Comparison of ENCODE assay signal across 20 cellular contexts in genomic region chr5:83476470-83476817, GRCh38. TPM values are rescaled to one million over a fixed set of nuclear protein-coding genes. Genes with fewer than 3 reads are reported as not detected.
DNase-seq lines count a peak whose midpoint lies in the region; ATAC-seq, FAIRE-seq and TF ChIP-seq lines count a peak whose summit lies in the region.
"Had no signal": no experiment of that assay in that cellular context is flagged by ENCODE, and none has a peak within 500 bp of the region (broad histone marks: within the 10 kb centered on the region; RNA-seq: fewer than 3 reads in every experiment).

No MANE protein-coding gene starts in this region.

- H3K79me2 ChIP-seq in astrocyte (ENCODE audit: insufficient read depth, low read length) (peaks cover 97% of the 10 kb centered on the region), hepatocyte (peaks cover 74% of the 10 kb centered on the region), osteoblast (ENCODE audit: insufficient read depth, low read length) (peaks cover 60% of the 10 kb centered on the region)

- no peak overlapping the region for H2AFZ ChIP-seq in astrocyte (ENCODE audit: low read depth, low read length)
- no peak overlapping the region for H2AFZ ChIP-seq in hepatocyte
- no peak overlapping the region for H2AFZ ChIP-seq in osteoblast (ENCODE audit: low read length)

- H4K20me1 ChIP-seq in astrocyte (ENCODE audit: insufficient read depth, low read length): peaks cover 40% of the 10 kb centered on the region
- peaks cover under 1% of the 10 kb centered on the region for H4K20me1 ChIP-seq in hepatocyte (ENCODE audit: insufficient read depth, poor library complexity, severe bottlenecking)
- H4K20me1 ChIP-seq in osteoblast (ENCODE audit: insufficient read depth, low read length): peaks cover 3% of the 10 kb centered on the region

- intact Hi-C loops in lower leg skin (cut with DNase I; ENCODE audit: low total_unique reads): no loop called here

- no peaks in the 10 kb centered on the region for H3K27me3 Mint-ChIP-seq in astrocyte (ENCODE audit: low read depth, unreplicated experiment)

- DNase-seq in astrocyte (ENCODE audit: low read depth) (no peak), hepatocyte (ENCODE audit: low spot score) (no peak), osteoblast (ENCODE audit: insufficient read length, low spot score, missing footprints) (no peak), lower leg skin (ENCODE audit: low spot score in 2 of 2) (no peak)
- DNase-seq in stimulated activated CD4-positive, alpha-beta T cell treated with anti-CD3 and anti-CD28 coated beads, Interleukin-2, amount 100 ng/mL, for 48 hours: no peak
- DNase-seq: amniotic stem cell; left lung; naive thymus-derived CD4-positive, alpha-beta T cell; NCI-H1436; NCI-H2227 treated with DMSO at 0.1 percent for 48 hours; NK-92 treated with Interleukin-12 subunit alpha and Interleukin-12 subunit beta, amount 100 ng/mL, for 24 hours; stimulated activated CD4-positive, alpha-beta T cell treated with anti-CD3 and anti-CD28 coated beads, Interleukin-2, amount 100 ng/mL, for 24 hours; substantia nigra had no signal

- H3K27me3 ChIP-seq in astrocyte (ENCODE audit: insufficient read depth, low read length): no peaks in the 10 kb centered on the region
- no peaks in the 10 kb centered on the region for H3K27me3 ChIP-seq in hepatocyte
- no peaks in the 10 kb centered on the region for H3K27me3 ChIP-seq in osteoblast (ENCODE audit: insufficient read depth, low read length)

- peaks cover 10% of the 10 kb centered on the region for H3K36me3 Mint-ChIP-seq in astrocyte (ENCODE audit: low read depth, unreplicated experiment)

- H3K4me3 Mint-ChIP-seq in astrocyte (ENCODE audit: unreplicated experiment): peak overlapping the region; percentile 75
- H3K4me3 Mint-ChIP-seq: naive thymus-derived CD4-positive, alpha-beta T cell; T-helper 1 cell treated with Interleukin-12 subunit alpha and Interleukin-12 subunit beta and Interleukin-4 antibody, amounts not matched to agents 30 μg/mL and 1 μg/mL, for 36 hours had no signal

- H3K4me2 ChIP-seq in astrocyte (ENCODE audit: low read length) (peak overlapping the region; percentile 88), hepatocyte (peak overlapping the region; percentile 84), osteoblast (ENCODE audit: insufficient read depth, low read length) (peak overlapping the region; percentile 92)

- no peak for FAIRE-seq in astrocyte (lab: Jason Lieb, UNC)
- FAIRE-seq: D721Med, GM12878 had no signal

- no peaks in the 10 kb centered on the region for H3K9me2 ChIP-seq in hepatocyte (replicated peaks; ENCODE audit: insufficient read depth)

- no peak for TF ChIP-seq POLR2A in lower leg skin (IDR thresholded peaks at IDR 0.05)

- WGBS in hepatocyte (ENCODE audit: low lambda C conversion rate, missing lambda C conversion rate): 54% methylated on average over 1 of the region's 1 CpG
- WGBS in lower leg skin, 2 donors: 85 to 87% methylated on average over 1 of the region's 1 CpG

- H3K36me3 ChIP-seq in ES-I3 (ENCODE audit: insufficient read depth, low read length): no peaks in the 10 kb centered on the region
- peaks cover 19% of the 10 kb centered on the region for H3K36me3 ChIP-seq in astrocyte (ENCODE audit: insufficient read depth, low read length)
- H3K36me3 ChIP-seq in hepatocyte (replicated peaks; ENCODE audit: insufficient read depth, low read depth): no peaks in the 10 kb centered on the region
- H3K36me3 ChIP-seq in osteoblast (ENCODE audit: insufficient read depth, low read length): peaks cover 26% of the 10 kb centered on the region
- H3K36me3 ChIP-seq: esophagus muscularis mucosa, left lung had no signal

- peak overlapping the region; percentile 95 for H3K27ac Mint-ChIP-seq in astrocyte (ENCODE audit: unreplicated experiment)
- H3K27ac Mint-ChIP-seq: naive thymus-derived CD4-positive, alpha-beta T cell; T-helper 1 cell treated with Interleukin-12 subunit alpha and Interleukin-12 subunit beta and Interleukin-4 antibody, amounts not matched to agents 30 μg/mL and 1 μg/mL, for 36 hours had no signal

- ATAC-seq in HG03469 (IDR thresholded peaks at IDR 0.05; ENCODE audit: unreplicated experiment): no peak
- no peak for ATAC-seq in GM18517 (IDR thresholded peaks at IDR 0.05; ENCODE audit: unreplicated experiment)
- ATAC-seq: GM12878; left lung; naive thymus-derived CD4-positive, alpha-beta T cell had no signal

- H3K9me3 Mint-ChIP-seq in astrocyte (ENCODE audit: unreplicated experiment): no peaks in the 10 kb centered on the region
- H3K9me3 Mint-ChIP-seq: T-helper 1 cell treated with Interleukin-12 subunit alpha and Interleukin-12 subunit beta and Interleukin-4 antibody, amounts not matched to agents 30 μg/mL and 1 μg/mL, for 36 hours had no signal

- H3K4me1 Mint-ChIP-seq in astrocyte (ENCODE audit: low read depth, unreplicated experiment): peaks cover 20% of the 10 kb centered on the region

- TF ChIP-seq CTCF in astrocyte (IDR thresholded peaks at IDR 0.05; ENCODE audit: insufficient read depth, low read depth, low read length) (no peak), hepatocyte (IDR thresholded peaks at IDR 0.05; ENCODE audit: poor library complexity) (no peak), osteoblast (IDR thresholded peaks at IDR 0.05; ENCODE audit: extremely low read depth, low read depth, low read length) (no peak), lower leg skin (IDR thresholded peaks at IDR 0.05) (no peak)

- H3K4me3 ChIP-seq in astrocyte (ENCODE audit: insufficient read depth, low read depth, low read length): peak overlapping the region; percentile 94
- H3K4me3 ChIP-seq in hepatocyte: no peak overlapping the region
- peak overlapping the region; percentile 16 for H3K4me3 ChIP-seq in osteoblast (ENCODE audit: insufficient read depth, low read length)
- no peak overlapping the region for H3K4me3 ChIP-seq in lower leg skin (ENCODE audit: low read depth, poor library complexity, severe bottlenecking)
- H3K4me3 ChIP-seq: esophagus muscularis mucosa, GM12878 had no signal

- H3K4me1 ChIP-seq in ES-I3 (ENCODE audit: insufficient read depth, low read length): peaks cover 7% of the 10 kb centered on the region; the same call in 1 of the 2 replicates
- peaks cover 18% of the 10 kb centered on the region for H3K4me1 ChIP-seq in astrocyte (ENCODE audit: insufficient read depth, low read length)
- peaks cover 14% of the 10 kb centered on the region for H3K4me1 ChIP-seq in hepatocyte (ENCODE audit: insufficient read depth)
- H3K4me1 ChIP-seq in osteoblast (ENCODE audit: insufficient read depth, low read length): peaks cover 26% of the 10 kb centered on the region

- H3K9me3 ChIP-seq in ES-I3 (ENCODE audit: control insufficient read depth, insufficient read depth, low read length) (no peaks in the 10 kb centered on the region), astrocyte (ENCODE audit: insufficient read depth, low read depth, low read length) (no peaks in the 10 kb centered on the region), hepatocyte (ENCODE audit: low read depth) (no peaks in the 10 kb centered on the region), osteoblast (ENCODE audit: low read depth, low read length) (no peaks in the 10 kb centered on the region)
- H3K9me3 ChIP-seq: esophagus muscularis mucosa, left lung had no signal

- H3K9ac ChIP-seq in ES-I3 (ENCODE audit: low read depth, low read length) (peak overlapping the region; percentile 39), astrocyte (ENCODE audit: low read length) (peak overlapping the region; percentile 96)

- H3K27ac ChIP-seq in astrocyte (ENCODE audit: low read depth, low read length): peak overlapping the region; percentile 95
- peak overlapping the region; percentile 94 for H3K27ac ChIP-seq in hepatocyte
- H3K27ac ChIP-seq in osteoblast (ENCODE audit: low read depth, low read length): peak overlapping the region; percentile 98
- H3K27ac ChIP-seq: esophagus muscularis mucosa had no signal

RNA-seq across cellular contexts. Expression of gene VCAN, which starts 4.9 kb away (rescaled TPM):
- 431 and 542 TPM in 2 replicates for total RNA-seq in astrocyte
- 367 and 398 TPM in 2 replicates for total RNA-seq in hepatocyte
- polyA plus RNA-seq in hepatocyte: 98.0 and 104 TPM in 2 replicates
- total RNA-seq in osteoblast: 543 and 658 TPM in 2 replicates
- total RNA-seq in lower leg skin: 10 to 100 TPM; 21.2 to 44.1 (median 36.5) TPM

Comparison
In these comparisons a context has a peak if more than half of its experiments do, and no peak if none do; other contexts are left out.
1. H3K4me3 ChIP-seq: peak in astrocyte (single experiment) and osteoblast (single experiment); none in hepatocyte (single experiment) and lower leg skin (single experiment).
2. Peak in every context shown above with its lines, with median percentiles within 50 percentile points of each other: H3K27ac ChIP-seq and H3K4me2 ChIP-seq.